Comparison of ENCODE assay signal across 8 cellular contexts in genomic region chr14:26730929-26731618, GRCh38.
DNase-seq lines count a peak whose midpoint lies in the region; ATAC-seq and TF ChIP-seq lines count a peak whose summit lies in the region.

No MANE protein-coding gene starts in this region.

- POLR2A ChIA-PET in activated CD4-positive, alpha-beta T cell treated with anti-CD3 and anti-CD28 coated beads for 36 hours (lab: Charles Lee): no interaction called here

- H3K27ac ChIP-seq in thyroid gland (no peak overlapping the region), gastrocnemius medialis (no peak overlapping the region), uterus (no peak overlapping the region)

- peak; percentile 3 for DNase-seq in activated CD4-positive, alpha-beta T cell treated with anti-CD3 and anti-CD28 coated beads for 36 hours
- DNase-seq in activated CD4-positive, alpha-beta T cell treated with anti-CD3 and anti-CD28 coated beads, Interleukin-2, amount 50 U/mL, for 1 hour: no peak
- DNase-seq in NT2/D1 (ENCODE audit: low read depth, low spot score) (peak; percentile 11), fibroblast of mammary gland (ENCODE audit: low read depth) (peak; percentile 44), thyroid gland (peak; percentile 5 to 18), gastrocnemius medialis (no peak), uterus (no peak)

- no peaks in the 10 kb centered on the region for H3K36me3 Mint-ChIP-seq in activated CD4-positive, alpha-beta T cell treated with anti-CD3 and anti-CD28 coated beads for 36 hours (ENCODE audit: low read depth)

- H3K4me3 Mint-ChIP-seq in activated CD4-positive, alpha-beta T cell treated with anti-CD3 and anti-CD28 coated beads for 36 hours: no peak overlapping the region

- H3K9me3 ChIP-seq in NT2/D1 (ENCODE audit: insufficient read depth, low read length) (no peaks in the 10 kb centered on the region), thyroid gland (no peaks in the 10 kb centered on the region), gastrocnemius medialis (no peaks in the 10 kb centered on the region), uterus (no peaks in the 10 kb centered on the region)

- H3K27me3 ChIP-seq in NT2/D1 (ENCODE audit: insufficient read depth, insufficient read length) (no peaks in the 10 kb centered on the region), thyroid gland (no peaks in the 10 kb centered on the region), gastrocnemius medialis (no peaks in the 10 kb centered on the region), uterus (no peaks in the 10 kb centered on the region)

- WGBS in thyroid gland, 2 donors: 86% methylated on average over 4 of the region's 4 CpGs

- in situ Hi-C loops in gastrocnemius medialis (cut with MboI; ENCODE audit: low sequenced_read_pairs in 4 of 4): no loop called here

- TF ChIP-seq CTCF in fibroblast of mammary gland (conservative IDR thresholded peaks at IDR 0.05; ENCODE audit: control insufficient read depth, insufficient read depth, low read depth, low read length) (peak; percentile 58), thyroid gland (IDR thresholded peaks at IDR 0.05) (peak in 3 of 6 experiments; percentile 15 to 44 (median 38)), gastrocnemius medialis (IDR thresholded peaks at IDR 0.05 in 4 of 5, conservative IDR thresholded peaks at IDR 0.05 in 1 of 5) (no peak), uterus (IDR thresholded peaks at IDR 0.05) (peak in 1 of 4 experiments; percentile 10)

- no peaks in the 10 kb centered on the region for H3K27me3 Mint-ChIP-seq in activated CD4-positive, alpha-beta T cell treated with anti-CD3 and anti-CD28 coated beads for 36 hours

- CTCF ChIA-PET in activated CD4-positive, alpha-beta T cell treated with anti-CD3 and anti-CD28 coated beads for 36 hours (lab: Charles Lee): no interaction called here

- intact Hi-C loops in activated CD4-positive, alpha-beta T cell treated with anti-CD3 and anti-CD28 coated beads for 36 hours (cut with DNase I, micrococcal nuclease): no loop called here
- intact Hi-C loops in thyroid gland (cut with DNase I): no loop called here
- intact Hi-C loops in gastrocnemius medialis (cut with DNase I; ENCODE audit: low total_unique reads): no loop called here
- intact Hi-C loops in uterus (cut with DNase I; ENCODE audit: low total_unique reads): no loop called here

- no peaks in the 10 kb centered on the region for H3K4me1 ChIP-seq in NT2/D1 (ENCODE audit: insufficient read depth, insufficient read length)
- no peaks in the 10 kb centered on the region for H3K4me1 ChIP-seq in thyroid gland
- H3K4me1 ChIP-seq in gastrocnemius medialis: no peaks in the 10 kb centered on the region
- no peaks in the 10 kb centered on the region for H3K4me1 ChIP-seq in uterus

- H3K4me3 ChIP-seq in NT2/D1 (ENCODE audit: insufficient read length, low read depth): no peak overlapping the region
- H3K4me3 ChIP-seq in fibroblast of mammary gland (ENCODE audit: control insufficient read depth, low read depth, low read length): no peak overlapping the region
- H3K4me3 ChIP-seq in thyroid gland (replicated peaks in 1 of 3): no peak overlapping the region
- no peak overlapping the region for H3K4me3 ChIP-seq in gastrocnemius medialis
- no peak overlapping the region for H3K4me3 ChIP-seq in uterus

- H3K9me3 Mint-ChIP-seq in activated CD4-positive, alpha-beta T cell treated with anti-CD3 and anti-CD28 coated beads for 36 hours (ENCODE audit: low read depth): peaks cover 12% of the 10 kb centered on the region

- no peaks in the 10 kb centered on the region for H3K4me1 Mint-ChIP-seq in activated CD4-positive, alpha-beta T cell treated with anti-CD3 and anti-CD28 coated beads for 36 hours

- ATAC-seq in activated CD4-positive, alpha-beta T cell treated with anti-CD3 and anti-CD28 coated beads for 36 hours: no peak
- ATAC-seq in gastrocnemius medialis (no peak), HG02970 (IDR thresholded peaks at IDR 0.05; ENCODE audit: low FRiP score, unreplicated experiment) (no peak)

- no peak for TF ChIP-seq POLR2A in thyroid gland (IDR thresholded peaks at IDR 0.05)
- TF ChIP-seq POLR2A in gastrocnemius medialis (IDR thresholded peaks at IDR 0.05): no peak
- TF ChIP-seq POLR2A in uterus (IDR thresholded peaks at IDR 0.05): no peak

- H3K36me3 ChIP-seq in NT2/D1 (ENCODE audit: insufficient read depth, insufficient read length, low read length): no peaks in the 10 kb centered on the region
- H3K36me3 ChIP-seq in thyroid gland: no peaks in the 10 kb centered on the region
- no peaks in the 10 kb centered on the region for H3K36me3 ChIP-seq in gastrocnemius medialis
- H3K36me3 ChIP-seq in uterus: no peaks in the 10 kb centered on the region

- H3K27ac Mint-ChIP-seq in activated CD4-positive, alpha-beta T cell treated with anti-CD3 and anti-CD28 coated beads for 36 hours: no peak overlapping the region

- H3K9ac ChIP-seq in NT2/D1 (ENCODE audit: insufficient read length, low read depth): no peak overlapping the region

Comparison
In these comparisons a context has a peak if more than half of its experiments do, and no peak if none do; other contexts are left out.
1. DNase-seq: peak in activated CD4-positive, alpha-beta T cell treated with anti-CD3 and anti-CD28 coated beads for 36 hours (single experiment), NT2/D1 (single experiment), fibroblast of mammary gland (single experiment) and thyroid gland (2 of 2); none in activated CD4-positive, alpha-beta T cell treated with anti-CD3 and anti-CD28 coated beads, Interleukin-2, amount 50 U/mL, for 1 hour (single experiment), gastrocnemius medialis (0 of 2) and uterus (0 of 2).